ENCODE assay signal across 1 cellular context in the genomic region with DNA sequence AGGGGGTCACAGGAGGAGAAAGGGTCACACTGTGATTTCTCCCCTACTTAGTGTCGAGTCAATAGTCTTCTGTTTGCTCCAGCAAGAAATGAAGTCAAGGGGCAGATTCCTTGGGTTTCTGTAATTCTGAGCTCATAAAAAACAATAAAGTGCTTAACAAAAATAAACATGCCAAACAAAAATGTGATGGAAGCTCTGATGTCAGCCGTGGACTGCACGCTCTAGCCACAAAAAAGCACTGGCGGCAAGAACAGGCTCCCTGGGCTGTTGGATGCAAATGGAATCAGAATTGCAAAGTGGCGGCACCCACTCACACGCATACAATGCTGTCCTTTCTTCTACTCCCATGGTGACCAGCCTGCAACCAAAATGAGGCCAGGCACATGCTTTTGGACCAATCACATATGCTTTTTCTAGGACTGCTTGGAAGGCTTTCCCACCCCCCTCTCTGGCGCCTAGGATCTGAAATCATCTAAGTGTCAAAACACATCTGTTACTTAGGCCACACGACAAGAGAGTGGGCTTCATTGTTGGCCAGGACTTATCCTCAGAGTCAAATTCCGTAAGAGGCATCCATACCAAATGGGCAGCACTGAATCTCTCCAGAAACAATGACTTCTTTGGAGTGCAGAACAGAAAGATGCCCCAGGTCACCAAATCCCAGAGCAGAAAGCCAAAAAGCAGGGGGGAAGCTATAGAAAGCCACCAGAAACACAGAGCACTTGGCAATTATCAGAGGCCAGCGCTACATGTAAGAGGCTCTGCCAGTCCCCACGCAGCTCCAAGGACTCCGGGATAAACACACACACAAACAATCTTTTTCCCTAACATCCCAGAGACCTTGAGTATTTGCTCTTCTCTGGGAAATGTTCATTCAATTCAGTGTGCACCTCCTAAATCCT.
TF ChIP-seq lines count a peak whose summit lies in the region.

No MANE protein-coding gene starts in this region.

TF ChIP-seq in HEK293, 187 proteins besides CTCF, POLR2A, EP300 and RAD21 (continued from another document and continues in another):
- TF ChIP-seq PRDM4 (tag by site-specific recombination; IDR thresholded peaks at IDR 0.05) (no peak), ZNF621 (tag by site-specific recombination; IDR thresholded peaks at IDR 0.05) (no peak), BCL11B (tag by site-specific recombination; IDR thresholded peaks at IDR 0.05; ENCODE audit: low read depth) (no peak), PRDM10 (tag by site-specific recombination; IDR thresholded peaks at IDR 0.05) (0 out of 2 replicates have a peak, but pooled peaks have one; percentile 26), HOXA7 (CRISPR knock-in tag; IDR thresholded peaks at IDR 0.05; ENCODE audit: borderline replicate concordance) (no peak), ZNF19 (tag by site-specific recombination; IDR thresholded peaks at IDR 0.05; ENCODE audit: low read depth) (no peak), FEZF1 (tag by site-specific recombination; IDR thresholded peaks at IDR 0.05) (peak; percentile 91), ZNF16 (tag by site-specific recombination; IDR thresholded peaks at IDR 0.05; ENCODE audit: low read depth) (no peak), ZBTB11 (tag by site-specific recombination; conservative IDR thresholded peaks at IDR 0.05; ENCODE audit: low read depth) (no peak), ZNF280D (tag by site-specific recombination; IDR thresholded peaks at IDR 0.05) (no peak), YY2 (tag by site-specific recombination; IDR thresholded peaks at IDR 0.05) (0 out of 2 replicates have a peak, but pooled peaks have one; percentile 56), SALL2 (tag by site-specific recombination; IDR thresholded peaks at IDR 0.05; ENCODE audit: borderline replicate concordance) (no peak), ZNF433 (tag by site-specific recombination; IDR thresholded peaks at IDR 0.05; ENCODE audit: low read depth) (no peak), ZNF571 (tag by site-specific recombination; IDR thresholded peaks at IDR 0.05) (no peak), ZNF624 (tag by site-specific recombination; IDR thresholded peaks at IDR 0.05) (no peak), ZNF785 (tag by site-specific recombination; IDR thresholded peaks at IDR 0.05) (no peak), HOXD13 (CRISPR knock-in tag; IDR thresholded peaks at IDR 0.05; ENCODE audit: borderline replicate concordance) (no peak; the same call in 1 of the 2 replicates), ZSCAN16 (tag by site-specific recombination; IDR thresholded peaks at IDR 0.05) (no peak), BCL11A (tag by site-specific recombination; IDR thresholded peaks at IDR 0.05; ENCODE audit: low read depth) (peak; percentile 41; the same call in 1 of the 2 replicates), ZFP69B (tag by site-specific recombination; IDR thresholded peaks at IDR 0.05) (no peak), SP2 (tag by site-specific recombination; IDR thresholded peaks at IDR 0.05) (no peak), PBX3 (CRISPR knock-in tag; IDR thresholded peaks at IDR 0.05) (no peak), ZBTB6 (tag by site-specific recombination; IDR thresholded peaks at IDR 0.05) (no peak), ZNF660 (tag by site-specific recombination; IDR thresholded peaks at IDR 0.05) (no peak), ZNF610 (tag by site-specific recombination; IDR thresholded peaks at IDR 0.05; ENCODE audit: borderline replicate concordance) (no peak), ZNF416 (tag by site-specific recombination; IDR thresholded peaks at IDR 0.05) (no peak), RBAK (tag by site-specific recombination; IDR thresholded peaks at IDR 0.05) (no peak), ZNF132 (tag by site-specific recombination; IDR thresholded peaks at IDR 0.05; ENCODE audit: borderline replicate concordance) (no peak), ZNF623 (tag by site-specific recombination; IDR thresholded peaks at IDR 0.05) (no peak), KLF8 (tag by site-specific recombination; IDR thresholded peaks at IDR 0.05) (no peak), ZNF2 (tag by site-specific recombination; IDR thresholded peaks at IDR 0.05) (no peak)
- TF ChIP-seq, protein P1, sequence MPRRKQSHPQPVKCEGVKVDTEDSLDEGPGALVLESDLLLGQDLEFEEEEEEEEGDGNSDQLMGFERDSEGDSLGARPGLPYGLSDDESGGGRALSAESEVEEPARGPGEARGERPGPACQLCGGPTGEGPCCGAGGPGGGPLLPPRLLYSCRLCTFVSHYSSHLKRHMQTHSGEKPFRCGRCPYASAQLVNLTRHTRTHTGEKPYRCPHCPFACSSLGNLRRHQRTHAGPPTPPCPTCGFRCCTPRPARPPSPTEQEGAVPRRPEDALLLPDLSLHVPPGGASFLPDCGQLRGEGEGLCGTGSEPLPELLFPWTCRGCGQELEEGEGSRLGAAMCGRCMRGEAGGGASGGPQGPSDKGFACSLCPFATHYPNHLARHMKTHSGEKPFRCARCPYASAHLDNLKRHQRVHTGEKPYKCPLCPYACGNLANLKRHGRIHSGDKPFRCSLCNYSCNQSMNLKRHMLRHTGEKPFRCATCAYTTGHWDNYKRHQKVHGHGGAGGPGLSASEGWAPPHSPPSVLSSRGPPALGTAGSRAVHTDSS (tag by site-specific recombination; IDR thresholded peaks at IDR 0.05): no peak
- TF ChIP-seq, protein P2, sequence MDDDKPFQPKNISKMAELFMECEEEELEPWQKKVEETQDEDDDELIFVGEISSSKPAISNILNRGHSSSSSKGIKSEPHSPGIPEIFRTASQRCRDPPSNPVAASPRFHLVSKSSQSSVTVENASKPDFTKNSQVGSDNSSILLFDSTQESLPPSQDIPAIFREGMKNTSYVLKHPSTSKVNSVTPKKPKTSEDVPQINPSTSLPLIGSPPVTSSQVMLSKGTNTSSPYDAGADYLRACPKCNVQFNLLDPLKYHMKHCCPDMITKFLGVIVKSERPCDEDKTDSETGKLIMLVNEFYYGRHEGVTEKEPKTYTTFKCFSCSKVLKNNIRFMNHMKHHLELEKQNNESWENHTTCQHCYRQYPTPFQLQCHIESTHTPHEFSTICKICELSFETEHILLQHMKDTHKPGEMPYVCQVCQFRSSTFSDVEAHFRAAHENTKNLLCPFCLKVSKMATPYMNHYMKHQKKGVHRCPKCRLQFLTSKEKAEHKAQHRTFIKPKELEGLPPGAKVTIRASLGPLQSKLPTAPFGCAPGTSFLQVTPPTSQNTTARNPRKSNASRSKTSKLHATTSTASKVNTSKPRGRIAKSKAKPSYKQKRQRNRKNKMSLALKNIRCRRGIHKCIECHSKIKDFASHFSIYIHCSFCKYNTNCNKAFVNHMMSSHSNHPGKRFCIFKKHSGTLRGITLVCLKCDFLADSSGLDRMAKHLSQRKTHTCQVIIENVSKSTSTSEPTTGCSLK (tag by site-specific recombination; IDR thresholded peaks at IDR 0.05): no peak
